ENCODE assay signal across 9 cellular contexts in genomic region chr22:37241351-37242142, GRCh38. TPM values are rescaled to one million over a fixed set of nuclear protein-coding genes. Genes with fewer than 3 reads are reported as not detected.
DNase-seq lines count a peak whose midpoint lies in the region; ATAC-seq and TF ChIP-seq lines count a peak whose summit lies in the region.
"Had no signal": no experiment of that assay in that cellular context is flagged by ENCODE, and none has a peak within 500 bp of the region (broad histone marks: within the 10 kb centered on the region; RNA-seq: fewer than 3 reads in every experiment).

No MANE protein-coding gene starts in this region.

- H3K36me3 ChIP-seq in mucosa of descending colon (ENCODE audit: low read depth) (no peaks in the 10 kb centered on the region), A673 (ENCODE audit: insufficient read depth, low read length, poor library complexity, severe bottlenecking) (no peaks in the 10 kb centered on the region)
- H3K36me3 ChIP-seq: WERI-Rb-1 had no signal

- no peaks in the 10 kb centered on the region for H3K27me3 Mint-ChIP-seq in CD4-positive, alpha-beta T cell
- no peaks in the 10 kb centered on the region for H3K27me3 Mint-ChIP-seq in IgD-negative memory B cell
- no peaks in the 10 kb centered on the region for H3K27me3 Mint-ChIP-seq in activated T-helper 2 cell treated with anti-CD3 and anti-CD28 coated beads, Interferon-gamma antibody, Interleukin-2, Interleukin-4, amounts not matched to agents 10 μg/mL and 5 μg/mL and 100 μg/mL, durations not matched to agents 14 hours and 24 hours and 36 hours (ENCODE audit: low read depth)

- H3K36me3 Mint-ChIP-seq in CD4-positive, alpha-beta T cell (ENCODE audit: low read depth): peaks cover 75% of the 10 kb centered on the region
- H3K36me3 Mint-ChIP-seq in IgD-negative memory B cell: peaks cover 10% of the 10 kb centered on the region
- H3K36me3 Mint-ChIP-seq in activated T-helper 2 cell treated with anti-CD3 and anti-CD28 coated beads, Interferon-gamma antibody, Interleukin-2, Interleukin-4, amounts not matched to agents 10 μg/mL and 5 μg/mL and 100 μg/mL, durations not matched to agents 14 hours and 24 hours and 36 hours (ENCODE audit: low read depth): peaks cover 68% of the 10 kb centered on the region

- H3K27ac ChIP-seq in CD4-positive, alpha-beta T cell (ENCODE audit: low read depth, low read length): peak overlapping the region; percentile 96
- H3K27ac ChIP-seq in A673 (ENCODE audit: low read depth, low read length, poor library complexity, severe bottlenecking): no peak overlapping the region
- H3K27ac ChIP-seq: WERI-Rb-1 had no signal

- H3K4me3 ChIP-seq in mucosa of descending colon (no peak overlapping the region), A673 (ENCODE audit: low read depth, low read length, poor library complexity, severe bottlenecking) (no peak overlapping the region)

- H3K27ac Mint-ChIP-seq in CD4-positive, alpha-beta T cell: peak overlapping the region; percentile 97
- H3K27ac Mint-ChIP-seq in IgD-negative memory B cell: peak overlapping the region; percentile 90 to 96 (median 93)
- peak overlapping the region; percentile 94 for H3K27ac Mint-ChIP-seq in activated T-helper 2 cell treated with anti-CD3 and anti-CD28 coated beads, Interferon-gamma antibody, Interleukin-2, Interleukin-4, amounts not matched to agents 10 μg/mL and 5 μg/mL and 100 μg/mL, durations not matched to agents 14 hours and 24 hours and 36 hours

- CTCF ChIA-PET in CD4-positive, alpha-beta T cell (lab: Charles Lee): interaction anchor here (1.0 to 9.8 kb wide), 9 partner anchors 11 to 366 kb away, joined by 3 to 139 read pairs (median 4); no protein-coding TSS in a partner anchor
- CTCF ChIA-PET in A673 (lab: Charles Lee): no interaction called here

- peaks cover 85% of the 10 kb centered on the region for H3K4me1 Mint-ChIP-seq in CD4-positive, alpha-beta T cell (ENCODE audit: low read depth)
- H3K4me1 Mint-ChIP-seq in IgD-negative memory B cell: peaks cover 35 to 60% (median 58%) of the 10 kb centered on the region in 3 donors
- H3K4me1 Mint-ChIP-seq in activated T-helper 2 cell treated with anti-CD3 and anti-CD28 coated beads, Interferon-gamma antibody, Interleukin-2, Interleukin-4, amounts not matched to agents 10 μg/mL and 5 μg/mL and 100 μg/mL, durations not matched to agents 14 hours and 24 hours and 36 hours (ENCODE audit: low read depth): peaks cover 60% of the 10 kb centered on the region

- TF ChIP-seq CTCF in CD4-positive, alpha-beta T cell (IDR thresholded peaks at IDR 0.05): no peak
- TF ChIP-seq CTCF in mucosa of descending colon (IDR thresholded peaks at IDR 0.05) (no peak), A673 (conservative IDR thresholded peaks at IDR 0.05; ENCODE audit: low read depth, low read length) (no peak)

- H3K4me3 Mint-ChIP-seq in CD4-positive, alpha-beta T cell: peak overlapping the region; percentile 95
- peak overlapping the region; percentile 90 to 94 (median 93) for H3K4me3 Mint-ChIP-seq in IgD-negative memory B cell
- H3K4me3 Mint-ChIP-seq in activated T-helper 2 cell treated with anti-CD3 and anti-CD28 coated beads, Interferon-gamma antibody, Interleukin-2, Interleukin-4, amounts not matched to agents 10 μg/mL and 5 μg/mL and 100 μg/mL, durations not matched to agents 14 hours and 24 hours and 36 hours (ENCODE audit: low read depth): peak overlapping the region; percentile 96

- no TSS peak for BruUV-seq in A673 (replicated peaks; lab: Mats Ljungman, UMichigan)

- ATAC-seq in CD4-positive, alpha-beta T cell (ENCODE audit: poor library complexity): no peak
- ATAC-seq in mucosa of descending colon: peak; percentile 8
- ATAC-seq in GM19023 (IDR thresholded peaks at IDR 0.05; ENCODE audit: unreplicated experiment): no peak
- ATAC-seq in HG03135 (IDR thresholded peaks at IDR 0.05; ENCODE audit: unreplicated experiment): no peak

- H3K9me3 Mint-ChIP-seq in CD4-positive, alpha-beta T cell: no peaks in the 10 kb centered on the region
- no peaks in the 10 kb centered on the region for H3K9me3 Mint-ChIP-seq in IgD-negative memory B cell
- no peaks in the 10 kb centered on the region for H3K9me3 Mint-ChIP-seq in activated T-helper 2 cell treated with anti-CD3 and anti-CD28 coated beads, Interferon-gamma antibody, Interleukin-2, Interleukin-4, amounts not matched to agents 10 μg/mL and 5 μg/mL and 100 μg/mL, durations not matched to agents 14 hours and 24 hours and 36 hours

- no peaks in the 10 kb centered on the region for H3K9me3 ChIP-seq in CD4-positive, alpha-beta T cell (ENCODE audit: control insufficient read depth, low read length)
- H3K9me3 ChIP-seq in mucosa of descending colon: no peaks in the 10 kb centered on the region
- H3K9me3 ChIP-seq in A673 (ENCODE audit: low read depth, low read length, poor library complexity, severe bottlenecking): no peaks in the 10 kb centered on the region

- peaks cover 6% of the 10 kb centered on the region for H3K4me1 ChIP-seq in mucosa of descending colon (ENCODE audit: low read depth)
- H3K4me1 ChIP-seq in A673 (ENCODE audit: insufficient read depth, low read length, poor library complexity, severe bottlenecking): peaks cover 11% of the 10 kb centered on the region

- DNase-seq in CD4-positive, alpha-beta T cell: peak in 3 of 10 experiments; percentile 39 to 54 (median 47)
- DNase-seq in activated T-helper 2 cell treated with anti-CD3 and anti-CD28 coated beads, Interferon-gamma antibody, Interleukin-2, Interleukin-4, amounts not matched to agents 10 μg/mL and 5 μg/mL and 100 μg/mL, durations not matched to agents 14 hours and 24 hours and 36 hours (ENCODE audit: low spot score): no peak
- peak in 2 of 3 donors; percentile 43 to 77 for DNase-seq in mucosa of descending colon
- DNase-seq in A673 (ENCODE audit: low spot score): no peak
- DNase-seq in NCI-H524 treated with DMSO at 0.1 percent for 48 hours (lab: John Stamatoyannopoulos, UW): no peak
- DNase-seq: WERI-Rb-1 had no signal

- intact Hi-C loops in CD4-positive, alpha-beta T cell (cut with DNase I, micrococcal nuclease): loop anchor here (1.0 kb wide), 2 partner anchors 11 to 20 kb away; no protein-coding TSS in a partner anchor
- intact Hi-C loops in activated T-helper 2 cell treated with anti-CD3 and anti-CD28 coated beads, Interferon-gamma antibody, Interleukin-2, Interleukin-4, amounts not matched to agents 10 μg/mL and 5 μg/mL and 100 μg/mL, durations not matched to agents 14 hours and 24 hours and 36 hours (cut with micrococcal nuclease): loop anchor here (1.0 to 2.0 kb wide), 3 partner anchors 11 to 42 kb away; no protein-coding TSS in a partner anchor
- intact Hi-C loops in mucosa of descending colon (cut with DNase I, micrococcal nuclease): no loop called here
- intact Hi-C loops in A673 (cut with micrococcal nuclease; ENCODE audit: unreplicated experiment): no loop called here

- POLR2A ChIA-PET in CD4-positive, alpha-beta T cell (lab: Charles Lee): interaction anchor here (0.6 to 10.5 kb wide), 25 partner anchors 8 to 466 kb away, joined by 3 to 281 read pairs (median 9); partner anchors contain the start of genes CYTH4, GGA1, IFT27 and IL2RB
- POLR2A ChIA-PET in A673 (lab: Charles Lee; ENCODE audit: low non-redundant PET): no interaction called here

- no peaks in the 10 kb centered on the region for H3K27me3 ChIP-seq in CD4-positive, alpha-beta T cell (ENCODE audit: control insufficient read depth, insufficient read depth, low read length)
- no peaks in the 10 kb centered on the region for H3K27me3 ChIP-seq in A673 (replicated peaks; ENCODE audit: insufficient read depth, low read depth, low read length, poor library complexity)

RNA-seq across cellular contexts. Expression of gene RAC2, which starts 2.5 kb away (rescaled TPM):
- total RNA-seq in CD4-positive, alpha-beta T cell: 100 to 1,000 TPM; 174 to 180 TPM
- polyA plus RNA-seq in IgD-negative memory B cell: 1,067 TPM
- 499 and 506 TPM in 2 replicates for total RNA-seq in activated T-helper 2 cell treated with anti-CD3 and anti-CD28 coated beads, Interferon-gamma antibody, Interleukin-2, Interleukin-4, amounts not matched to agents 10 μg/mL and 5 μg/mL and 100 μg/mL, durations not matched to agents 14 hours and 24 hours and 36 hours
- total RNA-seq in mucosa of descending colon: 10 to 100 TPM; 15.3 to 26.8 (median 16.4) TPM
- total RNA-seq in A673 (2021): 4.0 and 5.8 TPM in 2 replicates

RNA-seq across cellular contexts. Expression of gene SSTR3, which starts 29.3 kb away (rescaled TPM):
- 1 to 10 TPM; 1.9 to 2.1 TPM for total RNA-seq in CD4-positive, alpha-beta T cell
- 0.95 TPM for polyA plus RNA-seq in IgD-negative memory B cell
- total RNA-seq in activated T-helper 2 cell treated with anti-CD3 and anti-CD28 coated beads, Interferon-gamma antibody, Interleukin-2, Interleukin-4, amounts not matched to agents 10 μg/mL and 5 μg/mL and 100 μg/mL, durations not matched to agents 14 hours and 24 hours and 36 hours: 0.64 and 0.75 TPM in 2 replicates
- total RNA-seq in mucosa of descending colon (under 1 TPM in 2 of 3 donors, not detected in 1; 0.09 to 0.10 TPM), A673 (2021) (not detected in 2 replicates)

RNA-seq across cellular contexts. Expression of gene CYTH4, which starts 40.8 kb away (rescaled TPM):
- total RNA-seq in CD4-positive, alpha-beta T cell: 100 to 1,000 TPM; 134 to 138 TPM
- polyA plus RNA-seq in IgD-negative memory B cell: 70.8 TPM
- total RNA-seq in activated T-helper 2 cell treated with anti-CD3 and anti-CD28 coated beads, Interferon-gamma antibody, Interleukin-2, Interleukin-4, amounts not matched to agents 10 μg/mL and 5 μg/mL and 100 μg/mL, durations not matched to agents 14 hours and 24 hours and 36 hours: 45.9 and 49.8 TPM in 2 replicates
- total RNA-seq in mucosa of descending colon (10 to 100 TPM in 2 of 3 donors, 1 to 10 TPM in 1; 8.7 to 13.3 (median 11.6) TPM), A673 (2021) (not detected in 2 replicates)

RNA-seq across cellular contexts. Expression of gene C1QTNF6, which starts 53.5 kb away (rescaled TPM):
- 10 to 100 TPM; 11.9 to 12.1 TPM for total RNA-seq in CD4-positive, alpha-beta T cell
- 1.0 TPM for polyA plus RNA-seq in IgD-negative memory B cell
- total RNA-seq in activated T-helper 2 cell treated with anti-CD3 and anti-CD28 coated beads, Interferon-gamma antibody, Interleukin-2, Interleukin-4, amounts not matched to agents 10 μg/mL and 5 μg/mL and 100 μg/mL, durations not matched to agents 14 hours and 24 hours and 36 hours: 7.5 and 7.7 TPM in 2 replicates
- total RNA-seq in mucosa of descending colon: 10 to 100 TPM in 2 of 3 donors, 1 to 10 TPM in 1; 8.9 to 22.5 (median 13.3) TPM
- total RNA-seq in A673 (2021): 6.3 and 8.6 TPM in 2 replicates

Comparison
In these comparisons a context has a peak if more than half of its experiments do, and no peak if none do; other contexts are left out.
1. DNase-seq: peak in mucosa of descending colon (2 of 3); none in activated T-helper 2 cell treated with anti-CD3 and anti-CD28 coated beads, Interferon-gamma antibody, Interleukin-2, Interleukin-4, amounts not matched to agents 10 μg/mL and 5 μg/mL and 100 μg/mL, durations not matched to agents 14 hours and 24 hours and 36 hours (single experiment), A673 (single experiment) and NCI-H524 treated with DMSO at 0.1 percent for 48 hours (single experiment).
2. RNA of gene RAC2, which starts 2.5 kb away (total RNA-seq): 499 to 506 TPM in activated T-helper 2 cell treated with anti-CD3 and anti-CD28 coated beads, Interferon-gamma antibody, Interleukin-2, Interleukin-4, amounts not matched to agents 10 μg/mL and 5 μg/mL and 100 μg/mL, durations not matched to agents 14 hours and 24 hours and 36 hours and 174 to 180 TPM in CD4-positive, alpha-beta T cell; 15.3 to 26.8 TPM in mucosa of descending colon and 4.0 to 5.8 TPM in A673; every median in the first group is over 4 times any median in the second.
3. intact Hi-C loops: an anchor here in CD4-positive, alpha-beta T cell (1.0 kb wide) and activated T-helper 2 cell treated with anti-CD3 and anti-CD28 coated beads, Interferon-gamma antibody, Interleukin-2, Interleukin-4, amounts not matched to agents 10 μg/mL and 5 μg/mL and 100 μg/mL, durations not matched to agents 14 hours and 24 hours and 36 hours (1.0 to 2.0 kb wide); none called in mucosa of descending colon and A673.
4. Peak in every context shown above with its lines, with median percentiles within 50 percentile points of each other: H3K27ac Mint-ChIP-seq and H3K4me3 Mint-ChIP-seq.